Comparison of ENCODE assay signal across 11 cellular contexts in the genomic region with DNA sequence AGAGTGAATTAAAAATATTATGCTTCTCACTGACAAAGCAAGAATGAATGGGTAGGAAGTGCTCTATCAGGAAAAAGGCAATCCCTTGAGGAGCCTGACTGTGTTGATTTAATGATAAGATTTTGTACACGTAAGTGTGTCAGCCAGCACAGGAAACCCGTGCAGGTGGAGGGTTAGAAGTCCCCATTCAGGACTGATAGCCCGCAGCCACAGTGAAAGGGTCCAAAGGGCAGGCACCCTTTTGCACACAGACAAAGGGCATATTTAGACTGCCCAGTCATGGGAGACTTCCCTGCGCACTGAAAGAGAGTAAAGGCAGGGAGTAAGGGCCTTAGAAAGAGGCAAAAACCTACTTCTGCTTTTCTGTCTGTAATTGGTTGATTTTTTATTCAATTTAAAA. TPM values are rescaled to one million over a fixed set of nuclear protein-coding genes. Genes with fewer than 3 reads are reported as not detected.
A peak's percentile ranks its signal among the peaks of the same experiment; 100 is the strongest.
DNase-seq lines count a peak whose midpoint lies in the region; ATAC-seq and TF ChIP-seq lines count a peak whose summit lies in the region.
"Had no signal": no experiment of that assay in that cellular context is flagged by ENCODE, and none has a peak within 500 bp of the region (broad histone marks: within the 10 kb centered on the region; RNA-seq: fewer than 3 reads in every experiment).

No MANE protein-coding gene starts in this region.

- H3K9me3 ChIP-seq in mucosa of rectum (ENCODE audit: control insufficient read depth in 2 of 2, low read length in 2 of 2), result no peaks in the 10 kb centered on the region
- no peaks in the 10 kb centered on the region for H3K9me3 ChIP-seq in A673 (ENCODE audit: low read depth, low read length, poor library complexity, severe bottlenecking)

- TF ChIP-seq CTCF in A673 (conservative IDR thresholded peaks at IDR 0.05; ENCODE audit: low read depth, low read length), result no peak

- H3K27ac ChIP-seq in mucosa of rectum (ENCODE audit: low read depth in 2 of 2, low read length in 2 of 2) (peak overlapping the region; percentile 59 to 70), A673 (ENCODE audit: low read depth, low read length, poor library complexity, severe bottlenecking) (no peak overlapping the region)

- POLR2A ChIA-PET in A673 (lab: Charles Lee; ENCODE audit: low non-redundant PET), result no interaction called here

- ATAC-seq in GM18508 (IDR thresholded peaks at IDR 0.05; ENCODE audit: insufficient read depth, unreplicated experiment) (peak; percentile 75), HG03108 (IDR thresholded peaks at IDR 0.05; ENCODE audit: unreplicated experiment) (peak; percentile 71), HG02885 (IDR thresholded peaks at IDR 0.05; ENCODE audit: poor library complexity, unreplicated experiment) (no peak)

- H3K27me3 ChIP-seq in mucosa of rectum (ENCODE audit: control insufficient read depth in 2 of 2, insufficient read depth in 2 of 2, low read length in 2 of 2) (no peaks in the 10 kb centered on the region), A673 (replicated peaks; ENCODE audit: insufficient read depth, low read depth, low read length, poor library complexity) (no peaks in the 10 kb centered on the region)

- H3K4me1 ChIP-seq in mucosa of rectum (ENCODE audit: control insufficient read depth in 2 of 2, insufficient read depth in 2 of 2, low read length in 2 of 2) (peaks cover 5 to 6% of the 10 kb centered on the region in 2 donors), A673 (ENCODE audit: insufficient read depth, low read length, poor library complexity, severe bottlenecking) (no peaks in the 10 kb centered on the region)

- H3K4me3 ChIP-seq in mucosa of rectum (ENCODE audit: low read length in 2 of 2), result no peak overlapping the region
- H3K4me3 ChIP-seq in A673 (ENCODE audit: low read depth, low read length, poor library complexity, severe bottlenecking), result no peak overlapping the region

- peak; percentile 18 for DNase-seq in UCSD-AML1 (lab: John Stamatoyannopoulos, UW; ENCODE audit: unreplicated experiment)
- no peak for DNase-seq in A673 (ENCODE audit: low spot score)
- DNase-seq in NCI-H1417 (lab: John Stamatoyannopoulos, UW), result no peak
- DNase-seq in NCI-H1105 treated with DMSO at 0.1 percent for 48 hours (lab: John Stamatoyannopoulos, UW), result no peak
- DNase-seq: anterior cingulate cortex, C1 segment of cervical spinal cord, NCI-H2081 had no signal

- CTCF ChIA-PET in A673 (lab: Charles Lee), result no interaction called here

- BruUV-seq in A673 (replicated peaks; lab: Mats Ljungman, UMichigan), result no TSS peak

- no peak overlapping the region for H3K9ac ChIP-seq in mucosa of rectum (ENCODE audit: low read depth in 1 of 2, low read length in 2 of 2)

- intact Hi-C loops in A673 (cut with micrococcal nuclease; ENCODE audit: unreplicated experiment), result no loop called here

- H3K36me3 ChIP-seq in mucosa of rectum (ENCODE audit: control insufficient read depth in 2 of 2, insufficient read depth in 2 of 2, low read length in 2 of 2), result no peaks in the 10 kb centered on the region
- H3K36me3 ChIP-seq in A673 (ENCODE audit: insufficient read depth, low read length, poor library complexity, severe bottlenecking), result no peaks in the 10 kb centered on the region

RNA-seq across cellular contexts. Expression of gene SKIL, which starts 26.4 kb away (rescaled TPM):
- total RNA-seq in A673 (2021), result 43.2 and 47.9 TPM in 2 replicates
